10 cellular contexts compared by ENCODE assay signal in genomic region chr10:4083509-4084003, GRCh38.
A peak's percentile ranks its signal among the peaks of the same experiment; 100 is the strongest.
DNase-seq lines count a peak whose midpoint lies in the region; ATAC-seq and TF ChIP-seq lines count a peak whose summit lies in the region.
"Had no signal": no experiment of that assay in that cellular context is flagged by ENCODE, and none has a peak within 500 bp of the region (broad histone marks: within the 10 kb centered on the region; RNA-seq: fewer than 3 reads in every experiment).

No MANE protein-coding gene starts in this region.

- no peak overlapping the region for H3K27ac Mint-ChIP-seq in activated CD4-positive, alpha-beta memory T cell treated with anti-CD3 and anti-CD28 coated beads for 36 hours
- H3K27ac Mint-ChIP-seq in activated naive CD8-positive, alpha-beta T cell treated with anti-CD3 and anti-CD28 coated beads, Interleukin-2, amount 50 U/mL, for 24 hours, result no peak overlapping the region

- H3K4me1 Mint-ChIP-seq in activated CD4-positive, alpha-beta memory T cell treated with anti-CD3 and anti-CD28 coated beads for 36 hours (ENCODE audit: low read depth), result peaks cover 38% of the 10 kb centered on the region
- H3K4me1 Mint-ChIP-seq in activated naive CD8-positive, alpha-beta T cell treated with anti-CD3 and anti-CD28 coated beads, Interleukin-2, amount 50 U/mL, for 24 hours, result peaks cover 22% of the 10 kb centered on the region

- POLR2A ChIA-PET in activated CD4-positive, alpha-beta memory T cell treated with anti-CD3 and anti-CD28 coated beads for 36 hours (lab: Charles Lee), result interaction anchor here (1.2 kb wide), 1 partner anchor 9 kb away, joined by 5 read pairs; no protein-coding TSS in a partner anchor

- H3K36me3 Mint-ChIP-seq in activated CD4-positive, alpha-beta memory T cell treated with anti-CD3 and anti-CD28 coated beads for 36 hours, result no peaks in the 10 kb centered on the region
- no peaks in the 10 kb centered on the region for H3K36me3 Mint-ChIP-seq in activated naive CD8-positive, alpha-beta T cell treated with anti-CD3 and anti-CD28 coated beads, Interleukin-2, amount 50 U/mL, for 24 hours (ENCODE audit: low read depth)

- intact Hi-C loops in adrenal gland (cut with DNase I) (no loop called here), left ventricle myocardium superior (cut with micrococcal nuclease) (no loop called here), spleen (cut with DNase I; ENCODE audit: low total_unique reads) (no loop called here)
- intact Hi-C loops in activated CD4-positive, alpha-beta memory T cell treated with anti-CD3 and anti-CD28 coated beads for 36 hours (cut with micrococcal nuclease), result no loop called here

- no peaks in the 10 kb centered on the region for H3K9me3 ChIP-seq in adrenal gland (replicated peaks in 1 of 3)
- no peaks in the 10 kb centered on the region for H3K9me3 ChIP-seq in spleen
- H3K9me3 ChIP-seq in SJCRH30 (replicated peaks), result no peaks in the 10 kb centered on the region

- H3K27me3 Mint-ChIP-seq in activated CD4-positive, alpha-beta memory T cell treated with anti-CD3 and anti-CD28 coated beads for 36 hours, result no peaks in the 10 kb centered on the region
- no peaks in the 10 kb centered on the region for H3K27me3 Mint-ChIP-seq in activated naive CD8-positive, alpha-beta T cell treated with anti-CD3 and anti-CD28 coated beads, Interleukin-2, amount 50 U/mL, for 24 hours

- no peak overlapping the region for H3K4me3 ChIP-seq in adrenal gland
- no peak overlapping the region for H3K4me3 ChIP-seq in spleen
- H3K4me3 ChIP-seq in SJCRH30, result no peak overlapping the region

- 15 to 36% (median 18%) methylated on average over 2 of the region's 2 CpGs for WGBS in adrenal gland, 4 donors
- WGBS in spleen, 5 donors, result 45 to 63% (median 59%) methylated on average over 2 of the region's 2 CpGs

- H3K4me1 ChIP-seq in adrenal gland (replicated peaks in 1 of 2) (peaks cover 0 to 6% of the 10 kb centered on the region in 2 donors), spleen (peaks cover 17 to 50% (median 34%) of the 10 kb centered on the region in 6 donors), SJCRH30 (no peaks in the 10 kb centered on the region)

- H3K27me3 ChIP-seq in adrenal gland, result no peaks in the 10 kb centered on the region
- H3K27me3 ChIP-seq in spleen (replicated peaks in 1 of 7), result no peaks in the 10 kb centered on the region
- H3K27me3 ChIP-seq in SJCRH30, result no peaks in the 10 kb centered on the region

- no peak for TF ChIP-seq CTCF in adrenal gland (IDR thresholded peaks at IDR 0.05)
- TF ChIP-seq CTCF in spleen (IDR thresholded peaks at IDR 0.05 in 8 of 11, conservative IDR thresholded peaks at IDR 0.05 in 3 of 11), result no peak

- CTCF ChIA-PET in activated CD4-positive, alpha-beta memory T cell treated with anti-CD3 and anti-CD28 coated beads for 36 hours (lab: Charles Lee), result no interaction called here

- no peaks in the 10 kb centered on the region for H3K36me3 ChIP-seq in adrenal gland (replicated peaks in 1 of 2)
- H3K36me3 ChIP-seq in spleen, result no peaks in the 10 kb centered on the region
- H3K36me3 ChIP-seq in SJCRH30, result no peaks in the 10 kb centered on the region

- ATAC-seq in left ventricle myocardium superior (peak; percentile 89), HG03571 (IDR thresholded peaks at IDR 0.05; ENCODE audit: unreplicated experiment) (no peak)
- ATAC-seq in activated naive CD8-positive, alpha-beta T cell treated with anti-CD3 and anti-CD28 coated beads, Interleukin-2, amount 50 U/mL, for 24 hours, result no peak

- H3K27ac ChIP-seq in adrenal gland (peak overlapping the region in 3 of 5 donors; percentile 7 to 87 (median 19)), spleen (peak overlapping the region in 7 of 8 donors; percentile 32 to 75 (median 38)), SJCRH30 (no peak overlapping the region)

- H3K9me3 Mint-ChIP-seq in activated CD4-positive, alpha-beta memory T cell treated with anti-CD3 and anti-CD28 coated beads for 36 hours, result peaks cover 3% of the 10 kb centered on the region
- H3K9me3 Mint-ChIP-seq in activated naive CD8-positive, alpha-beta T cell treated with anti-CD3 and anti-CD28 coated beads, Interleukin-2, amount 50 U/mL, for 24 hours, result no peaks in the 10 kb centered on the region

- H3K4me3 Mint-ChIP-seq in activated CD4-positive, alpha-beta memory T cell treated with anti-CD3 and anti-CD28 coated beads for 36 hours, result no peak overlapping the region
- H3K4me3 Mint-ChIP-seq in activated naive CD8-positive, alpha-beta T cell treated with anti-CD3 and anti-CD28 coated beads, Interleukin-2, amount 50 U/mL, for 24 hours, result no peak overlapping the region

- DNase-seq in GM03348 (ENCODE audit: low spot score) (peak; percentile 46), adrenal gland (peak in 2 of 7 donors; percentile 24 to 37), left ventricle myocardium superior (no peak), spleen (no peak), SJCRH30 (no peak)
- no peak for DNase-seq in activated CD4-positive, alpha-beta memory T cell treated with anti-CD3 and anti-CD28 coated beads for 36 hours
- no peak for DNase-seq in activated naive CD8-positive, alpha-beta T cell treated with anti-CD3 and anti-CD28 coated beads, Interleukin-2, amount 50 U/mL, for 24 hours
- DNase-seq: NCI-H2171; stimulated activated naive CD4-positive, alpha-beta T cell had no signal

- TF ChIP-seq POLR2A in adrenal gland (IDR thresholded peaks at IDR 0.05) (no peak), spleen (IDR thresholded peaks at IDR 0.05) (no peak)
